Comparison of ENCODE assay signal across 1 cellular context in genomic region chr2:148645925-148646559, GRCh38.
TF ChIP-seq lines count a peak whose summit lies in the region.

No MANE protein-coding gene starts in this region.

TF ChIP-seq in HepG2, 621 proteins besides CTCF, POLR2A, EP300 and RAD21 (continued from another document and continues in another):
- TF ChIP-seq, protein P1, sequence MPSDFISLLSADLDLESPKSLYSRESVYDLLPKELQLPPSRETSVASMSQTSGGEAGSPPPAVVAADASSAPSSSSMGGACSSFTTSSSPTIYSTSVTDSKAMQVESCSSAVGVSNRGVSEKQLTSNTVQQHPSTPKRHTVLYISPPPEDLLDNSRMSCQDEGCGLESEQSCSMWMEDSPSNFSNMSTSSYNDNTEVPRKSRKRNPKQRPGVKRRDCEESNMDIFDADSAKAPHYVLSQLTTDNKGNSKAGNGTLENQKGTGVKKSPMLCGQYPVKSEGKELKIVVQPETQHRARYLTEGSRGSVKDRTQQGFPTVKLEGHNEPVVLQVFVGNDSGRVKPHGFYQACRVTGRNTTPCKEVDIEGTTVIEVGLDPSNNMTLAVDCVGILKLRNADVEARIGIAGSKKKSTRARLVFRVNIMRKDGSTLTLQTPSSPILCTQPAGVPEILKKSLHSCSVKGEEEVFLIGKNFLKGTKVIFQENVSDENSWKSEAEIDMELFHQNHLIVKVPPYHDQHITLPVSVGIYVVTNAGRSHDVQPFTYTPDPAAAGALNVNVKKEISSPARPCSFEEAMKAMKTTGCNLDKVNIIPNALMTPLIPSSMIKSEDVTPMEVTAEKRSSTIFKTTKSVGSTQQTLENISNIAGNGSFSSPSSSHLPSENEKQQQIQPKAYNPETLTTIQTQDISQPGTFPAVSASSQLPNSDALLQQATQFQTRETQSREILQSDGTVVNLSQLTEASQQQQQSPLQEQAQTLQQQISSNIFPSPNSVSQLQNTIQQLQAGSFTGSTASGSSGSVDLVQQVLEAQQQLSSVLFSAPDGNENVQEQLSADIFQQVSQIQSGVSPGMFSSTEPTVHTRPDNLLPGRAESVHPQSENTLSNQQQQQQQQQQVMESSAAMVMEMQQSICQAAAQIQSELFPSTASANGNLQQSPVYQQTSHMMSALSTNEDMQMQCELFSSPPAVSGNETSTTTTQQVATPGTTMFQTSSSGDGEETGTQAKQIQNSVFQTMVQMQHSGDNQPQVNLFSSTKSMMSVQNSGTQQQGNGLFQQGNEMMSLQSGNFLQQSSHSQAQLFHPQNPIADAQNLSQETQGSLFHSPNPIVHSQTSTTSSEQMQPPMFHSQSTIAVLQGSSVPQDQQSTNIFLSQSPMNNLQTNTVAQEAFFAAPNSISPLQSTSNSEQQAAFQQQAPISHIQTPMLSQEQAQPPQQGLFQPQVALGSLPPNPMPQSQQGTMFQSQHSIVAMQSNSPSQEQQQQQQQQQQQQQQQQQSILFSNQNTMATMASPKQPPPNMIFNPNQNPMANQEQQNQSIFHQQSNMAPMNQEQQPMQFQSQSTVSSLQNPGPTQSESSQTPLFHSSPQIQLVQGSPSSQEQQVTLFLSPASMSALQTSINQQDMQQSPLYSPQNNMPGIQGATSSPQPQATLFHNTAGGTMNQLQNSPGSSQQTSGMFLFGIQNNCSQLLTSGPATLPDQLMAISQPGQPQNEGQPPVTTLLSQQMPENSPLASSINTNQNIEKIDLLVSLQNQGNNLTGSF (CRISPR knock-in tag; IDR thresholded peaks at IDR 0.05) = no peak
- TF ChIP-seq ZSCAN12 (CRISPR knock-in tag; IDR thresholded peaks at IDR 0.05) (no peak), NFYB (CRISPR knock-in tag; IDR thresholded peaks at IDR 0.05) (peak; percentile 76), SAP130 (CRISPR knock-in tag; IDR thresholded peaks at IDR 0.05; ENCODE audit: low read depth) (peak; percentile 42; the same call in 1 of the 2 replicates), ZNF121 (CRISPR knock-in tag; IDR thresholded peaks at IDR 0.05) (no peak), ZNF879 (CRISPR knock-in tag; IDR thresholded peaks at IDR 0.05) (no peak), ZNF501 (CRISPR knock-in tag; IDR thresholded peaks at IDR 0.05) (0 out of 2 replicates have a peak, but pooled peaks have one; percentile 1), CREB1 (IDR thresholded peaks at IDR 0.05) (0 out of 2 replicates have a peak, but pooled peaks have one; percentile 20), CREB1 (CRISPR knock-in tag; IDR thresholded peaks at IDR 0.05) (no peak), NR2F2 (IDR thresholded peaks at IDR 0.05; ENCODE audit: borderline replicate concordance, low read depth) (no peak), ZNF704 (CRISPR knock-in tag; IDR thresholded peaks at IDR 0.05; ENCODE audit: borderline replicate concordance) (0 out of 2 replicates have a peak, but pooled peaks have one; percentile 23), ZNF670 (CRISPR knock-in tag; IDR thresholded peaks at IDR 0.05; ENCODE audit: borderline replicate concordance) (no peak), ZNF317 (CRISPR knock-in tag; IDR thresholded peaks at IDR 0.05) (no peak), ZNF292 (CRISPR knock-in tag; IDR thresholded peaks at IDR 0.05; ENCODE audit: borderline replicate concordance, low read depth) (0 out of 2 replicates have a peak, but pooled peaks have one; percentile 1), SIN3A (IDR thresholded peaks at IDR 0.05; ENCODE audit: borderline replicate concordance, low read depth, low read length) (0 out of 2 replicates have a peak, but pooled peaks have one; percentile 26), ZSCAN5A (CRISPR knock-in tag; IDR thresholded peaks at IDR 0.05; ENCODE audit: borderline replicate concordance) (0 out of 2 replicates have a peak, but pooled peaks have one; percentile 23), MLXIP (CRISPR knock-in tag; IDR thresholded peaks at IDR 0.05; ENCODE audit: borderline replicate concordance) (no peak), ZNF749 (CRISPR knock-in tag; IDR thresholded peaks at IDR 0.05; ENCODE audit: borderline replicate concordance) (no peak), MAX (IDR thresholded peaks at IDR 0.05) (0 out of 2 replicates have a peak, but pooled peaks have one; percentile 1), YEATS2 (CRISPR knock-in tag; IDR thresholded peaks at IDR 0.05; ENCODE audit: borderline replicate concordance) (no peak), RARG (CRISPR knock-in tag; IDR thresholded peaks at IDR 0.05; ENCODE audit: low read depth) (0 out of 2 replicates have a peak, but pooled peaks have one; percentile 6), KLF9 (CRISPR knock-in tag; IDR thresholded peaks at IDR 0.05; ENCODE audit: low read depth) (no peak), ZFP36L1 (CRISPR knock-in tag; IDR thresholded peaks at IDR 0.05) (0 out of 2 replicates have a peak, but pooled peaks have one; percentile 49), ZNF160 (CRISPR knock-in tag; IDR thresholded peaks at IDR 0.05) (no peak)
- TF ChIP-seq, protein P2, sequence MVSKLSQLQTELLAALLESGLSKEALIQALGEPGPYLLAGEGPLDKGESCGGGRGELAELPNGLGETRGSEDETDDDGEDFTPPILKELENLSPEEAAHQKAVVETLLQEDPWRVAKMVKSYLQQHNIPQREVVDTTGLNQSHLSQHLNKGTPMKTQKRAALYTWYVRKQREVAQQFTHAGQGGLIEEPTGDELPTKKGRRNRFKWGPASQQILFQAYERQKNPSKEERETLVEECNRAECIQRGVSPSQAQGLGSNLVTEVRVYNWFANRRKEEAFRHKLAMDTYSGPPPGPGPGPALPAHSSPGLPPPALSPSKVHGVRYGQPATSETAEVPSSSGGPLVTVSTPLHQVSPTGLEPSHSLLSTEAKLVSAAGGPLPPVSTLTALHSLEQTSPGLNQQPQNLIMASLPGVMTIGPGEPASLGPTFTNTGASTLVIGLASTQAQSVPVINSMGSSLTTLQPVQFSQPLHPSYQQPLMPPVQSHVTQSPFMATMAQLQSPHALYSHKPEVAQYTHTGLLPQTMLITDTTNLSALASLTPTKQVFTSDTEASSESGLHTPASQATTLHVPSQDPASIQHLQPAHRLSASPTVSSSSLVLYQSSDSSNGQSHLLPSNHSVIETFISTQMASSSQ (IDR thresholded peaks at IDR 0.05; ENCODE audit: low read depth) = no peak
- TF ChIP-seq, protein P2 (CRISPR knock-in tag; IDR thresholded peaks at IDR 0.05; ENCODE audit: borderline replicate concordance) = no peak
- TF ChIP-seq, protein P3, sequence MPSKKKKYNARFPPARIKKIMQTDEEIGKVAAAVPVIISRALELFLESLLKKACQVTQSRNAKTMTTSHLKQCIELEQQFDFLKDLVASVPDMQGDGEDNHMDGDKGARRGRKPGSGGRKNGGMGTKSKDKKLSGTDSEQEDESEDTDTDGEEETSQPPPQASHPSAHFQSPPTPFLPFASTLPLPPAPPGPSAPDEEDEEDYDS (CRISPR knock-in tag; IDR thresholded peaks at IDR 0.05) = peak; percentile 19; the same call in 1 of the 2 replicates
- TF ChIP-seq, protein P4, sequence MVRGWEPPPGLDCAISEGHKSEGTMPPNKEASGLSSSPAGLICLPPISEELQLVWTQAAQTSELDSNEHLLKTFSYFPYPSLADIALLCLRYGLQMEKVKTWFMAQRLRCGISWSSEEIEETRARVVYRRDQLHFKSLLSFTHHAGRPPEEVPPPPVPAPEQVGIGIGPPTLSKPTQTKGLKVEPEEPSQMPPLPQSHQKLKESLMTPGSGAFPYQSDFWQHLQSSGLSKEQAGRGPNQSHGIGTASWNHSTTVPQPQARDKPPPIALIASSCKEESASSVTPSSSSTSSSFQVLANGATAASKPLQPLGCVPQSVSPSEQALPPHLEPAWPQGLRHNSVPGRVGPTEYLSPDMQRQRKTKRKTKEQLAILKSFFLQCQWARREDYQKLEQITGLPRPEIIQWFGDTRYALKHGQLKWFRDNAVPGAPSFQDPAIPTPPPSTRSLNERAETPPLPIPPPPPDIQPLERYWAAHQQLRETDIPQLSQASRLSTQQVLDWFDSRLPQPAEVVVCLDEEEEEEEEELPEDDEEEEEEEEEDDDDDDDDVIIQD (CRISPR knock-in tag; IDR thresholded peaks at IDR 0.05; ENCODE audit: low read depth) = peak; percentile 48; the same call in 1 of the 2 replicates
- TF ChIP-seq, protein P5, sequence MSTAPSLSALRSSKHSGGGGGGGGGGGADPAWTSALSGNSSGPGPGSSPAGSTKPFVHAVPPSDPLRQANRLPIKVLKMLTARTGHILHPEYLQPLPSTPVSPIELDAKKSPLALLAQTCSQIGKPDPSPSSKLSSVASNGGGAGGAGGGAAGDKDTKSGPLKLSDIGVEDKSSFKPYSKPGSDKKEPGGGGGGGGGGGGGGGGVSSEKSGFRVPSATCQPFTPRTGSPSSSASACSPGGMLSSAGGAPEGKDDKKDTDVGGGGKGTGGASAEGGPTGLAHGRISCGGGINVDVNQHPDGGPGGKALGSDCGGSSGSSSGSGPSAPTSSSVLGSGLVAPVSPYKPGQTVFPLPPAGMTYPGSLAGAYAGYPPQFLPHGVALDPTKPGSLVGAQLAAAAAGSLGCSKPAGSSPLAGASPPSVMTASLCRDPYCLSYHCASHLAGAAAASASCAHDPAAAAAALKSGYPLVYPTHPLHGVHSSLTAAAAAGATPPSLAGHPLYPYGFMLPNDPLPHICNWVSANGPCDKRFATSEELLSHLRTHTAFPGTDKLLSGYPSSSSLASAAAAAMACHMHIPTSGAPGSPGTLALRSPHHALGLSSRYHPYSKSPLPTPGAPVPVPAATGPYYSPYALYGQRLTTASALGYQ (CRISPR knock-in tag; IDR thresholded peaks at IDR 0.05) = peak; percentile 12; the same call in 1 of the 2 replicates
- TF ChIP-seq, protein P6, sequence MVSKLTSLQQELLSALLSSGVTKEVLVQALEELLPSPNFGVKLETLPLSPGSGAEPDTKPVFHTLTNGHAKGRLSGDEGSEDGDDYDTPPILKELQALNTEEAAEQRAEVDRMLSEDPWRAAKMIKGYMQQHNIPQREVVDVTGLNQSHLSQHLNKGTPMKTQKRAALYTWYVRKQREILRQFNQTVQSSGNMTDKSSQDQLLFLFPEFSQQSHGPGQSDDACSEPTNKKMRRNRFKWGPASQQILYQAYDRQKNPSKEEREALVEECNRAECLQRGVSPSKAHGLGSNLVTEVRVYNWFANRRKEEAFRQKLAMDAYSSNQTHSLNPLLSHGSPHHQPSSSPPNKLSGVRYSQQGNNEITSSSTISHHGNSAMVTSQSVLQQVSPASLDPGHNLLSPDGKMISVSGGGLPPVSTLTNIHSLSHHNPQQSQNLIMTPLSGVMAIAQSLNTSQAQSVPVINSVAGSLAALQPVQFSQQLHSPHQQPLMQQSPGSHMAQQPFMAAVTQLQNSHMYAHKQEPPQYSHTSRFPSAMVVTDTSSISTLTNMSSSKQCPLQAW (CRISPR knock-in tag; IDR thresholded peaks at IDR 0.05) = peak; percentile 22; the same call in 1 of the 2 replicates
- TF ChIP-seq, protein P7, sequence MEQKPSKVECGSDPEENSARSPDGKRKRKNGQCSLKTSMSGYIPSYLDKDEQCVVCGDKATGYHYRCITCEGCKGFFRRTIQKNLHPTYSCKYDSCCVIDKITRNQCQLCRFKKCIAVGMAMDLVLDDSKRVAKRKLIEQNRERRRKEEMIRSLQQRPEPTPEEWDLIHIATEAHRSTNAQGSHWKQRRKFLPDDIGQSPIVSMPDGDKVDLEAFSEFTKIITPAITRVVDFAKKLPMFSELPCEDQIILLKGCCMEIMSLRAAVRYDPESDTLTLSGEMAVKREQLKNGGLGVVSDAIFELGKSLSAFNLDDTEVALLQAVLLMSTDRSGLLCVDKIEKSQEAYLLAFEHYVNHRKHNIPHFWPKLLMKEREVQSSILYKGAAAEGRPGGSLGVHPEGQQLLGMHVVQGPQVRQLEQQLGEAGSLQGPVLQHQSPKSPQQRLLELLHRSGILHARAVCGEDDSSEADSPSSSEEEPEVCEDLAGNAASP (CRISPR knock-in tag; IDR thresholded peaks at IDR 0.05; ENCODE audit: borderline replicate concordance) = no peak
